ENCODE assay signal across 8 cellular contexts in genomic region chr22:46737976-46738641, GRCh38. TPM values are rescaled to one million over a fixed set of nuclear protein-coding genes. Genes with fewer than 3 reads are reported as not detected.
DNase-seq lines count a peak whose midpoint lies in the region; ATAC-seq and TF ChIP-seq lines count a peak whose summit lies in the region.

TSS of gene CERK (minus strand) at chr22:46738252. CDS start at chr22:46738148, 104 bp downstream.

- H3K27ac ChIP-seq in OCI-LY3 (ENCODE audit: low read length), result peak within 1 kb of the TSS; percentile 59
- peak within 1 kb of the TSS; percentile 89 to 90 for H3K27ac ChIP-seq in esophagus (ENCODE audit: low read depth in 2 of 2, low read length in 1 of 2)

- H3K9me3 Mint-ChIP-seq in activated T-cell treated with anti-CD3 and anti-CD28 coated beads, Interleukin-2, amount 50 U/mL, for 4 hours, result no peaks in the 10 kb centered on the region
- peaks cover 6 to 12% of the 10 kb centered on the region in 2 donors for H3K9me3 Mint-ChIP-seq in stimulated activated naive CD8-positive, alpha-beta T cell treated with anti-CD3 and anti-CD28 coated beads, Interleukin-15, amount 100 ng/mL, for 72 hours

- H3K79me2 ChIP-seq in OCI-LY3 (ENCODE audit: low read length), result peaks cover 48% of the 10 kb centered on the region

- intact Hi-C loops in mucosa of descending colon (cut with DNase I, micrococcal nuclease), result no loop called here

- H3K4me2 ChIP-seq in OCI-LY3 (ENCODE audit: low read length), result peak within 1 kb of the TSS; percentile 95

- no peaks in the 10 kb centered on the region for H3K27me3 Mint-ChIP-seq in activated T-cell treated with anti-CD3 and anti-CD28 coated beads, Interleukin-2, amount 50 U/mL, for 4 hours (ENCODE audit: low read depth)
- no peaks in the 10 kb centered on the region for H3K27me3 Mint-ChIP-seq in stimulated activated naive CD8-positive, alpha-beta T cell treated with anti-CD3 and anti-CD28 coated beads, Interleukin-15, amount 100 ng/mL, for 72 hours

- no peaks in the 10 kb centered on the region for H3K27me3 ChIP-seq in OCI-LY3 (ENCODE audit: low read depth, low read length)
- H3K27me3 ChIP-seq in esophagus (ENCODE audit: control insufficient read depth in 1 of 2, insufficient read depth in 2 of 2, low read length in 2 of 2), result no peaks in the 10 kb centered on the region

- TF ChIP-seq CTCF in OCI-LY3 (IDR thresholded peaks at IDR 0.05; ENCODE audit: low read depth, low read length) (no peak), mucosa of descending colon (IDR thresholded peaks at IDR 0.05) (no peak)

- H3K4me3 Mint-ChIP-seq in activated T-cell treated with anti-CD3 and anti-CD28 coated beads, Interleukin-2, amount 50 U/mL, for 4 hours, result peak within 1 kb of the TSS; percentile 94
- H3K4me3 Mint-ChIP-seq in stimulated activated naive CD8-positive, alpha-beta T cell treated with anti-CD3 and anti-CD28 coated beads, Interleukin-15, amount 100 ng/mL, for 72 hours, result peak within 1 kb of the TSS; percentile 99 to 100

- WGBS in esophagus, 2 donors, result 1% methylated on average over 39 to 99 of the region's 99 CpGs

- no peaks in the 10 kb centered on the region for H3K36me3 Mint-ChIP-seq in activated T-cell treated with anti-CD3 and anti-CD28 coated beads, Interleukin-2, amount 50 U/mL, for 4 hours (ENCODE audit: insufficient read depth)

- peaks cover 38% of the 10 kb centered on the region for H4K20me1 ChIP-seq in OCI-LY3 (ENCODE audit: insufficient read depth, low read length)

- H3K4me1 ChIP-seq in OCI-LY3 (ENCODE audit: low read length), result peaks cover 42% of the 10 kb centered on the region
- peaks cover 7 to 34% of the 10 kb centered on the region in 2 donors for H3K4me1 ChIP-seq in esophagus (ENCODE audit: control insufficient read depth in 2 of 2, insufficient read depth in 2 of 2, low read length in 1 of 2)
- peaks cover 76% of the 10 kb centered on the region for H3K4me1 ChIP-seq in mucosa of descending colon (ENCODE audit: low read depth)

- peaks cover 42% of the 10 kb centered on the region for H3K4me1 Mint-ChIP-seq in activated T-cell treated with anti-CD3 and anti-CD28 coated beads, Interleukin-2, amount 50 U/mL, for 4 hours (ENCODE audit: low read depth)
- peaks cover 61% of the 10 kb centered on the region for H3K4me1 Mint-ChIP-seq in stimulated activated naive CD8-positive, alpha-beta T cell treated with anti-CD3 and anti-CD28 coated beads, Interleukin-15, amount 100 ng/mL, for 72 hours

- H3K9ac ChIP-seq in OCI-LY3 (ENCODE audit: low read length), result peak within 1 kb of the TSS; percentile 83

- DNase-seq in GM04504 (ENCODE audit: low read depth) (peak; percentile 32), mucosa of descending colon (peak; percentile 75 to 89 (median 81))
- DNase-seq in activated T-cell treated with anti-CD3 and anti-CD28 coated beads, Interleukin-2, amount 50 U/mL, for 4 hours, result peak; percentile 71
- DNase-seq in stimulated activated naive CD8-positive, alpha-beta T cell treated with anti-CD3 and anti-CD28 coated beads, Interleukin-15, amount 100 ng/mL, for 72 hours, result peak; percentile 49 to 55

- ATAC-seq in HG02642 (IDR thresholded peaks at IDR 0.05; ENCODE audit: poor library complexity, unreplicated experiment) (peak; percentile 61), mucosa of descending colon (peak; percentile 55), HG03135 (IDR thresholded peaks at IDR 0.05; ENCODE audit: unreplicated experiment) (no peak)
- peak; percentile 52 to 67 for ATAC-seq in activated T-cell treated with anti-CD3 and anti-CD28 coated beads, Interleukin-2, amount 50 U/mL, for 4 hours
- peak; percentile 61 for ATAC-seq in stimulated activated naive CD8-positive, alpha-beta T cell treated with anti-CD3 and anti-CD28 coated beads, Interleukin-15, amount 100 ng/mL, for 72 hours

- H3K27ac Mint-ChIP-seq in stimulated activated naive CD8-positive, alpha-beta T cell treated with anti-CD3 and anti-CD28 coated beads, Interleukin-15, amount 100 ng/mL, for 72 hours, result peak within 1 kb of the TSS; percentile 86 to 99

- peak within 1 kb of the TSS; percentile 91 for H3K4me3 ChIP-seq in OCI-LY3 (ENCODE audit: low read length)
- H3K4me3 ChIP-seq in esophagus (ENCODE audit: low read depth in 1 of 2, low read length in 2 of 2), result peak within 1 kb of the TSS; percentile 59 to 91
- H3K4me3 ChIP-seq in mucosa of descending colon, result peak within 1 kb of the TSS; percentile 84

- H3K36me3 ChIP-seq in OCI-LY3 (replicated peaks; ENCODE audit: low read depth, low read length) (peaks cover 24% of the 10 kb centered on the region), esophagus (ENCODE audit: control insufficient read depth in 2 of 2, insufficient read depth in 2 of 2, low read length in 1 of 2) (no peaks in the 10 kb centered on the region), mucosa of descending colon (ENCODE audit: low read depth) (no peaks in the 10 kb centered on the region)

- H3K9me3 ChIP-seq in OCI-LY3 (ENCODE audit: insufficient read depth, low read length) (peaks cover 6% of the 10 kb centered on the region), esophagus (ENCODE audit: control insufficient read depth in 2 of 2, insufficient read depth in 1 of 2, low read depth in 1 of 2, low read length in 1 of 2) (no peaks in the 10 kb centered on the region), mucosa of descending colon (no peaks in the 10 kb centered on the region)

- H2AFZ ChIP-seq in OCI-LY3 (ENCODE audit: low read depth, low read length), result peak within 1 kb of the TSS; percentile 55

RNA-seq across cellular contexts. Expression of gene CERK, which starts in this region (rescaled TPM):
- 10 to 100 TPM; 41.4 to 47.3 (median 44.9) TPM for total RNA-seq in activated T-cell treated with anti-CD3 and anti-CD28 coated beads, Interleukin-2, amount 50 U/mL, for 4 hours
- 10 to 100 TPM in 1 of 2 donors, 1 to 10 TPM in 1; 8.7 to 13.4 TPM for polyA plus RNA-seq in esophagus
- total RNA-seq in mucosa of descending colon, result 10 to 100 TPM; 40.3 to 51.7 (median 50.0) TPM
